27 cellular contexts compared by ENCODE assay signal in the genomic region with DNA sequence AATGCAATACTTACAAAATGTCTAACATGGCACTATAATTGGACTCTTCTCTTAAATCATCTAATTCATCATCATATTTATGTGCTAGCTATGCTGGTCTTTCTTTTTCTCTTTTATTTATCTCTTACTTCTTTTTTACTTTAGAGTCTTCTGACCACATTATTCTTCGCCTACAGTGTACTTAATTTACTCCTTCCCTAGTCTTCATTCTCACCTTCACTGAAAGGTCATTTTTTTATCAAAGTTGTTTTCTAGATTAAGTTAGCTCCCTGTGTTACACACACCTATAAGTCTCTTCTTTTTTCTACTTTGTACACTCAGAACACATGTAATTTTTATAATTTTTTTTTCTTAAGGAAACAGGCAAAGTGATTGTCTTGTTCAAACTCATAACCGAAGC.
"Had no signal": no experiment of that assay in that cellular context is flagged by ENCODE, and none has a peak within 500 bp of the region (broad histone marks: within the 10 kb centered on the region; RNA-seq: fewer than 3 reads in every experiment).

No MANE protein-coding gene starts in this region.

- H3K9me3 ChIP-seq: colonic mucosa, esophagus muscularis mucosa, esophagus squamous epithelium, gastrocnemius medialis, gastroesophageal sphincter, heart left ventricle had no signal

- ATAC-seq: effector memory CD8-positive, alpha-beta T cell; esophagus mucosa; foreskin keratinocyte; gastrocnemius medialis; gastroesophageal sphincter; heart left ventricle; heart right ventricle had no signal

- H3K36me3 ChIP-seq: colonic mucosa, esophagus muscularis mucosa, esophagus squamous epithelium, gastrocnemius medialis, gastroesophageal sphincter, heart left ventricle, heart right ventricle had no signal

- H3K27ac ChIP-seq: colonic mucosa, coronary artery, dorsolateral prefrontal cortex, epithelial cell of prostate, esophagus muscularis mucosa, esophagus squamous epithelium, foreskin keratinocyte, gastrocnemius medialis, gastroesophageal sphincter, heart left ventricle, heart right ventricle had no signal

- DNase-seq: colonic mucosa; cortex of kidney; dermis blood vessel endothelial cell; dorsolateral prefrontal cortex; effector CD4-positive, alpha-beta T cell; effector CD8-positive, alpha-beta T cell; effector memory CD4-positive, alpha-beta T cell; effector memory CD8-positive, alpha-beta T cell; endodermal cell; erythroblast; esophagus squamous epithelium; foreskin fibroblast; foreskin keratinocyte; foreskin melanocyte; gastrocnemius medialis; glutamatergic neuron; head of caudate nucleus; heart left ventricle; heart right ventricle had no signal

- H3K4me1 ChIP-seq: colonic mucosa, esophagus muscularis mucosa, esophagus squamous epithelium, foreskin keratinocyte, gastrocnemius medialis, gastroesophageal sphincter, heart left ventricle, heart right ventricle had no signal

- FAIRE-seq: colon, endothelial cell of umbilical vein, frontal cortex had no signal

- H3K27me3 ChIP-seq: colonic mucosa, dorsolateral prefrontal cortex, esophagus muscularis mucosa, esophagus squamous epithelium, foreskin keratinocyte, gastrocnemius medialis, gastroesophageal sphincter, heart left ventricle, heart right ventricle had no signal

- H3K4me3 ChIP-seq: colonic mucosa, coronary artery, dorsolateral prefrontal cortex, esophagus muscularis mucosa, esophagus squamous epithelium, gastrocnemius medialis, gastroesophageal sphincter, heart left ventricle, heart right ventricle had no signal
